1 cellular context compared by ENCODE assay signal in the genomic region with DNA sequence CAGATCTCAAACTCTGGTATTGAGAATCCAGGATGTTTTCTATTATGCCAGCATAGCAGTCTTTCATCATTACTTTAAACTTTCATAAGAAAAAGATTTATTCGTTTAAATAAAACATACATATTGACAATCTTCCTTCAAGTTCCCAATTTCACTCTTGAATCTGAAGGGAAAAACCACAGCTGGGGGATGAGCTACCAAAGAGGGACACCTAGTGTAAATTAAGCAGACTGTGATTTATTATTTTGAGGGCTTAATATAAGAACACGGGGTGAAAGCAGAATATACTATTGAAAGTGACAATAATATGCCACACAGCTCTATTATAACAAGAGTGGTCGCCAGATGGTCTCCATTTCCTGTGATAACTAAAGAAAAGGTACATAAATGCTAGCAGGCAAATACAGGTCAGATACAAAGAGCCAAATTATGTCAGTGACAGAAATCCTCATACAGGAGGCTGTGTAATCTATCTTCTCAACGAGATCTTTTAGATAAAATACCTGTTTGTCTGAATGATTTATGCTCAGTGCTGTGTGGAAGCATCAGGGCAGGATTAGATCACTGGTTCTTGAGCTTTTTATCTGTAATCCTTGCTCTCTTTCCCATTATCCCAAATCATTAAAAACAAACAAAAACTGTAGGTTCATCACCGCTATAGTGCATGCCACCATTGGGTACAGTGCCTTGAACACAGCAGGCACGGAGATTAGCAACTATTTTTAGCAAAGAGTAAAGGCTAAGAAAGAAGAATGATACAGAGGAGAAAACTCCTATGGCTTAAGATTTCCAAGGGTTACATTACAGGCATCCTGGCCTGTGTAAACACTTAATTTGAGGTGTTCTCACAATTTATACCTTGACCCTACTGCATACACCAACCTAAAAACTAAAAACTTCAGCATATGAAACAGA.
A peak's percentile ranks its signal among the peaks of the same experiment; 100 is the strongest.
TF ChIP-seq lines count a peak whose summit lies in the region.

No MANE protein-coding gene starts in this region.

TF ChIP-seq in HEK293, 187 proteins besides CTCF, POLR2A, EP300 and RAD21 (continued from another document):
- no peak for TF ChIP-seq ZNF513 (tag by site-specific recombination; IDR thresholded peaks at IDR 0.05)
- TF ChIP-seq, protein P1, sequence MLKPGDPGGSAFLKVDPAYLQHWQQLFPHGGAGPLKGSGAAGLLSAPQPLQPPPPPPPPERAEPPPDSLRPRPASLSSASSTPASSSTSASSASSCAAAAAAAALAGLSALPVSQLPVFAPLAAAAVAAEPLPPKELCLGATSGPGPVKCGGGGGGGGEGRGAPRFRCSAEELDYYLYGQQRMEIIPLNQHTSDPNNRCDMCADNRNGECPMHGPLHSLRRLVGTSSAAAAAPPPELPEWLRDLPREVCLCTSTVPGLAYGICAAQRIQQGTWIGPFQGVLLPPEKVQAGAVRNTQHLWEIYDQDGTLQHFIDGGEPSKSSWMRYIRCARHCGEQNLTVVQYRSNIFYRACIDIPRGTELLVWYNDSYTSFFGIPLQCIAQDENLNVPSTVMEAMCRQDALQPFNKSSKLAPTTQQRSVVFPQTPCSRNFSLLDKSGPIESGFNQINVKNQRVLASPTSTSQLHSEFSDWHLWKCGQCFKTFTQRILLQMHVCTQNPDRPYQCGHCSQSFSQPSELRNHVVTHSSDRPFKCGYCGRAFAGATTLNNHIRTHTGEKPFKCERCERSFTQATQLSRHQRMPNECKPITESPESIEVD (tag by site-specific recombination; IDR thresholded peaks at IDR 0.05), result peak; percentile 63
- peak; percentile 34; the same call in 1 of the 2 replicates for TF ChIP-seq ZNF843 (tag by site-specific recombination; IDR thresholded peaks at IDR 0.05)
